In the genomic region with DNA sequence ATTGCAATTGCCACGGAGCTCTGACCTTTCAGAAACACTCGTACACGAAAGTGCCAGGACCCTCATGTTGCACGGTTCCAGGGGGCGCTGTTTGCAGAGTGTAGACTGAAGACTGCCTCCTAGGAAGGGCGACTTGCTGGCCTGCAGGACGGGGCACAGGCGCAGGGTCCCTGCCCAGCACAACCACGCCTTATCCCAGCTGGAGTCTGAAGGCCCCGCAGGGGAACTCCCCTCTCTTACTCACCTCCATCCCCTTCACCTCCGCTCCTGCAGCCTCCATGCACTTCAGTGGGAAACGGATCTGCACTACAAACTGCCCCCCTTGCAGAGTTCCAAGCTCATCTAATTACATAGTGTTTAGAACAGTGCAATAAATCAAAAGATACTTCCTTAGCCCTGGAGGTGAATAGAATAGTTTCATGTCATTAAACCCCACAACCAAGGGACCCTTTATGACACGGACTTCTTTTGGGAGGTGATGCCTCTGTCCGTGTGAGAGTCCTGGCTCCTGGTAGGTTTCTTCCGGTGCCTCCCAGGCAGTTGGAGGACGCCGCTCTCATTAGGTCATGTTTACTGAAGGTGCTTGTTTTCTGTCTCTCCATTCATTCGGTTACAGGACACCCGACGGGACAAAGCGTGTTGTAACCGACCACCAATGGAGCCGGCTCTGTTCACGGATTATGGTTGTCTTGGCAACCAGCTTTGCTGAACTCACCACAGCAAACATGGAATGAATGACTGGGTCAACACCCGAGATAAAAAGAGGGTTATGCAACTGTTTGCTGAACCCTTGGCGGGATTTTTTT, we compare ENCODE assay signal across 8 cellular contexts.
DNase-seq lines count a peak whose midpoint lies in the region; ATAC-seq and TF ChIP-seq lines count a peak whose summit lies in the region.

No MANE protein-coding gene starts in this region.

- TF ChIP-seq CTCF in GM13977 (IDR thresholded peaks at IDR 0.05; ENCODE audit: extremely low read depth, insufficient read depth, missing control alignments) (peak; percentile 13), esophagus squamous epithelium (IDR thresholded peaks at IDR 0.05) (peak in 1 of 6 experiments; percentile 11)

- peak overlapping the region in 1 of 4 donors; percentile 23 for H3K4me3 ChIP-seq in esophagus squamous epithelium

- intact Hi-C loops in esophagus squamous epithelium (cut with DNase I) = no loop called here

- in situ Hi-C loops in GM13977 (cut with MboI; ENCODE audit: low pct_unique_long_range_greater_than_20kb, low sequenced_read_pairs, unreplicated experiment) = no loop called here

- H3K27ac ChIP-seq in esophagus squamous epithelium = no peak overlapping the region

- 33 to 34% methylated on average over 18 to 26 of the region's 26 CpGs for WGBS in esophagus squamous epithelium, 2 donors

- H3K9me3 ChIP-seq in esophagus squamous epithelium = no peaks in the 10 kb centered on the region

- no peaks in the 10 kb centered on the region for H3K36me3 ChIP-seq in esophagus squamous epithelium

- DNase-seq in GM13977 (ENCODE audit: low spot score) (no peak), NCI-H510A (lab: John Stamatoyannopoulos, UW) (peak; percentile 68), erythroblast (lab: John Stamatoyannopoulos, UW) (peak; percentile 5 to 20), non-pigmented ciliary epithelial cell (ENCODE audit: low read depth) (peak; percentile 48), esophagus squamous epithelium (lab: John Stamatoyannopoulos, UW) (no peak), epidermal melanocyte (ENCODE audit: insufficient read length, low spot score) (no peak)
- DNase-seq in activated naive CD4-positive, alpha-beta T cell (lab: John Stamatoyannopoulos, UW) = no peak

- no peak for ATAC-seq in HG02588 (IDR thresholded peaks at IDR 0.05; ENCODE audit: unreplicated experiment)

- TF ChIP-seq POLR2A in erythroblast (IDR thresholded peaks at IDR 0.05; ENCODE audit: low read length) (no peak), esophagus squamous epithelium (IDR thresholded peaks at IDR 0.05) (no peak)

- peaks cover 5 to 21% (median 9%) of the 10 kb centered on the region in 3 donors for H3K4me1 ChIP-seq in esophagus squamous epithelium

- H3K27me3 ChIP-seq in esophagus squamous epithelium = peaks cover 0 to 47% (median 0%) of the 10 kb centered on the region in 4 donors

Comparison
In these comparisons a context has a peak if more than half of its experiments do, and no peak if none do; other contexts are left out.
1. DNase-seq: peak in NCI-H510A (single experiment), erythroblast (2 of 2) and non-pigmented ciliary epithelial cell (single experiment); none in GM13977 (single experiment), esophagus squamous epithelium (single experiment), epidermal melanocyte (single experiment) and activated naive CD4-positive, alpha-beta T cell (0 of 4).